In genomic region chr9:7509586-7509985, GRCh38 we compare ENCODE assay signal across 25 cellular contexts.
"Had no signal": no experiment of that assay in that cellular context is flagged by ENCODE, and none has a peak within 500 bp of the region (broad histone marks: within the 10 kb centered on the region; RNA-seq: fewer than 3 reads in every experiment).

No MANE protein-coding gene starts in this region.

- ATAC-seq: activated CD8-positive, alpha-beta T cell treated with anti-CD3 and anti-CD28 coated beads for 36 hours; body of pancreas; K562; Panc1 had no signal

- DNase-seq: activated CD4-positive, alpha-beta T cell treated with anti-CD3 and anti-CD28 coated beads, Interleukin-2, amount 10 ng/mL, durations not matched to agents 24 days and 14 days; activated CD4-positive, alpha-beta T cell treated with anti-CD3 and anti-CD28 coated beads, Interleukin-2, amount 50 U/mL, for 4 hours; activated CD8-positive, alpha-beta T cell treated with anti-CD3 and anti-CD28 coated beads for 36 hours; activated gamma-delta T cell; activated naive CD4-positive, alpha-beta T cell treated with Interleukin-2 at 50 U/mL for 16 hours; activated naive CD8-positive, alpha-beta T cell treated with anti-CD3 and anti-CD28 coated beads, Interleukin-2, amount 10 ng/mL, durations not matched to agents 7 days and 5 days; activated T-cell treated with anti-CD3 and anti-CD28 coated beads, Interleukin-2, amount 50 U/mL, for 24 hours; adrenal gland; body of pancreas; caudate nucleus; NCI-H1048; NCI-H1105 treated with DMSO at 0.1 percent for 48 hours; NCI-H1436; NCI-H1694; NCI-H1930; NCI-H2081 treated with DMSO at 0.1 percent for 48 hours; NCI-H345; NCI-H524 treated with DMSO at 0.1 percent for 48 hours; SHP77; SJCRH30; T1000 had no signal

- H3K36me3 ChIP-seq: adrenal gland, breast epithelium, SJCRH30 had no signal

- H3K9me3 ChIP-seq: adrenal gland, body of pancreas, breast epithelium, SJCRH30 had no signal

- H3K4me3 ChIP-seq: adrenal gland, body of pancreas, K562, SJCRH30, SK-N-MC had no signal

- H3K27me3 ChIP-seq: adrenal gland, body of pancreas, breast epithelium, SJCRH30 had no signal
